Comparison of ENCODE assay signal across 2 cellular contexts in genomic region chr16:24853169-24853824, GRCh38.
TF ChIP-seq lines count a peak whose summit lies in the region.

No MANE protein-coding gene starts in this region.

TF ChIP-seq in HCT116, 20 proteins besides CTCF, POLR2A, EP300 and RAD21 (continued from another document):
- TF ChIP-seq ATF3 (IDR thresholded peaks at IDR 0.05) (no peak), ZNF274 (IDR thresholded peaks at IDR 0.05; ENCODE audit: low read depth, low read length) (no peak), POLR2AphosphoS5 (IDR thresholded peaks at IDR 0.05; ENCODE audit: low read depth, low read length) (no peak), ELF1 (IDR thresholded peaks at IDR 0.05; ENCODE audit: borderline replicate concordance, low read depth) (no peak), SP1 (IDR thresholded peaks at IDR 0.05; ENCODE audit: low read depth) (no peak), EZH2phosphoT487 (IDR thresholded peaks at IDR 0.05; ENCODE audit: borderline replicate concordance) (no peak), MAX (IDR thresholded peaks at IDR 0.05) (no peak), YY1 (IDR thresholded peaks at IDR 0.05; ENCODE audit: extremely low read depth, insufficient replicate concordance, low read depth, low read length) (no peak), EGR1 (IDR thresholded peaks at IDR 0.05; ENCODE audit: low read depth) (no peak), EZH2 (IDR thresholded peaks at IDR 0.05) (no peak), SRF (IDR thresholded peaks at IDR 0.05; ENCODE audit: low read depth) (no peak), FOSL1 (IDR thresholded peaks at IDR 0.05; ENCODE audit: low read depth) (no peak), ZFX (IDR thresholded peaks at IDR 0.05) (no peak), ZBTB33 (IDR thresholded peaks at IDR 0.05; ENCODE audit: extremely low read depth, insufficient replicate concordance, low read length) (no peak), REST (IDR thresholded peaks at IDR 0.05; ENCODE audit: low read depth) (no peak), CEBPB (IDR thresholded peaks at IDR 0.05; ENCODE audit: low read depth) (no peak), CBX3 (IDR thresholded peaks at IDR 0.05; ENCODE audit: low read depth) (no peak), TCF7L2 (IDR thresholded peaks at IDR 0.05; ENCODE audit: borderline replicate concordance, extremely low read depth, insufficient read depth, insufficient read length) (no peak)
TF ChIP-seq in HCT116: peak in this region for 0.

TF ChIP-seq in H1, 55 proteins besides CTCF, POLR2A, EP300 and RAD21 (continued from another document):
- TF ChIP-seq E2F6 (IDR thresholded peaks at IDR 0.05) (no peak), TAF7 (optimal IDR thresholded peaks at IDR 0.05; ENCODE audit: borderline replicate concordance, low read depth, low read length) (no peak), FOSL1 (IDR thresholded peaks at IDR 0.05; ENCODE audit: insufficient read depth, low read depth, low read length) (no peak), NANOG (IDR thresholded peaks at IDR 0.05; ENCODE audit: insufficient read depth, low read depth, low read length, poor library complexity, severe bottlenecking) (no peak), BCL11A (IDR thresholded peaks at IDR 0.05; ENCODE audit: low read depth in 2 of 2, low read length in 2 of 2) (no peak), BACH1 (IDR thresholded peaks at IDR 0.05; ENCODE audit: low read length) (no peak), TCF12 (IDR thresholded peaks at IDR 0.05; ENCODE audit: low read depth, low read length) (no peak)
TF ChIP-seq in H1: peak in this region for 0.
